In genomic region chr6:11263185-11263817, GRCh38 we compare ENCODE assay signal across 8 cellular contexts. TPM values are rescaled to one million over a fixed set of nuclear protein-coding genes. Genes with fewer than 3 reads are reported as not detected.
DNase-seq lines count a peak whose midpoint lies in the region; ATAC-seq, FAIRE-seq and TF ChIP-seq lines count a peak whose summit lies in the region.

No MANE protein-coding gene starts in this region.

- no peak overlapping the region for H4K8ac ChIP-seq in H9 (replicated peaks; ENCODE audit: insufficient read length, low read depth, low read length)

- no peak for TF ChIP-seq POLR2A in spleen (IDR thresholded peaks at IDR 0.05)

- no peak for TF ChIP-seq CTCF in HFFc6 (IDR thresholded peaks at IDR 0.05)
- TF ChIP-seq CTCF in keratinocyte (optimal IDR thresholded peaks at IDR 0.05 in 1 of 3, IDR thresholded peaks at IDR 0.05 in 1 of 3, conservative IDR thresholded peaks at IDR 0.05 in 1 of 3; ENCODE audit: extremely low read depth in 1 of 3, insufficient read depth in 2 of 3, low read length in 3 of 3): no peak
- TF ChIP-seq CTCF in spleen (IDR thresholded peaks at IDR 0.05 in 8 of 11, conservative IDR thresholded peaks at IDR 0.05 in 3 of 11): no peak
- no peak for TF ChIP-seq CTCF in H9 (conservative IDR thresholded peaks at IDR 0.05)

- dilution Hi-C loops in keratinocyte (cut with MboI; ENCODE audit: extremely low pct_ligation_motif_present, low sequenced_read_pairs): no loop called here

- H3K9me3 ChIP-seq in keratinocyte (ENCODE audit: control insufficient read depth, low read depth, low read length): no peaks in the 10 kb centered on the region
- H3K9me3 ChIP-seq in spleen: no peaks in the 10 kb centered on the region
- no peaks in the 10 kb centered on the region for H3K9me3 ChIP-seq in H9 (ENCODE audit: control insufficient read depth, low read depth, low read length)

- H4K91ac ChIP-seq in H9 (ENCODE audit: insufficient read length, low read depth, low read length): no peak overlapping the region

- no peak overlapping the region for H3T11ph ChIP-seq in H9 (ENCODE audit: low read length)

- H2BK5ac ChIP-seq in H9 (ENCODE audit: insufficient read length, low read length): no peak overlapping the region

- H3K4me3 Mint-ChIP-seq in HFFc6 (peak overlapping the region; percentile 55), H9 (no peak overlapping the region)

- H3K36me3 ChIP-seq in keratinocyte (ENCODE audit: control insufficient read depth in 2 of 2, extremely low read depth in 1 of 2, insufficient read depth in 2 of 2, low read length in 2 of 2) (no peaks in the 10 kb centered on the region), spleen (peaks cover 0 to 23% (median 2%) of the 10 kb centered on the region in 6 donors)

- no peaks in the 10 kb centered on the region for H3K79me2 ChIP-seq in keratinocyte (ENCODE audit: control insufficient read depth, insufficient read depth, low read length)
- no peaks in the 10 kb centered on the region for H3K79me2 ChIP-seq in H9 (ENCODE audit: insufficient read depth, low read length)

- H4K20me1 ChIP-seq in keratinocyte (ENCODE audit: control insufficient read depth, extremely low read depth, insufficient read depth, low read length): no peaks in the 10 kb centered on the region
- no peaks in the 10 kb centered on the region for H4K20me1 ChIP-seq in H9 (ENCODE audit: control insufficient read depth, insufficient read depth, insufficient read length)

- no peak overlapping the region for H3K27ac Mint-ChIP-seq in HFFc6
- no peak overlapping the region; a peak in 1 of 7 replicates for H3K27ac Mint-ChIP-seq in H9

- H2AFZ ChIP-seq in keratinocyte (ENCODE audit: control insufficient read depth, low read length): peak overlapping the region; percentile 57
- no peak overlapping the region for H2AFZ ChIP-seq in H9 (ENCODE audit: low read length)

- H3K36me3 Mint-ChIP-seq in HFFc6 (ENCODE audit: low read depth): no peaks in the 10 kb centered on the region
- no peaks in the 10 kb centered on the region for H3K36me3 Mint-ChIP-seq in H9 (ENCODE audit: insufficient read depth in 1 of 3, low read depth in 3 of 3)

- no peaks in the 10 kb centered on the region for H3K27me3 Mint-ChIP-seq in HFFc6 (ENCODE audit: insufficient read depth)
- H3K27me3 Mint-ChIP-seq in H9 (ENCODE audit: low read depth): no peaks in the 10 kb centered on the region

- H3K4me1 Mint-ChIP-seq in HFFc6 (ENCODE audit: low read depth): peaks cover 18% of the 10 kb centered on the region
- H3K4me1 Mint-ChIP-seq in H9: peaks cover 6 to 11% of the 10 kb centered on the region in 2 experiments

- no peak overlapping the region for H2BK20ac ChIP-seq in H9 (ENCODE audit: low read depth, low read length, poor library complexity, severe bottlenecking)

- no peak for ATAC-seq in GM21381 (IDR thresholded peaks at IDR 0.05; ENCODE audit: unreplicated experiment)

- FAIRE-seq in keratinocyte (lab: Jason Lieb, UNC): peak; percentile 81

- H2BK12ac ChIP-seq in H9 (ENCODE audit: insufficient read length, low read depth, low read length): no peak overlapping the region

- intact Hi-C loops in spleen (cut with DNase I; ENCODE audit: low total_unique reads): no loop called here

- no peaks in the 10 kb centered on the region for H3K79me1 ChIP-seq in H9 (ENCODE audit: insufficient read depth, low read depth, low read length, poor library complexity, severe bottlenecking)

- peaks cover 12% of the 10 kb centered on the region for H3K4me1 ChIP-seq in keratinocyte (ENCODE audit: control insufficient read depth, extremely low read depth, insufficient read depth, low read length)
- H3K4me1 ChIP-seq in spleen: peaks cover 10 to 63% (median 28%) of the 10 kb centered on the region in 6 donors
- H3K4me1 ChIP-seq in H9 (ENCODE audit: insufficient read depth, low read length): no peaks in the 10 kb centered on the region

- no peak overlapping the region for H3K9ac ChIP-seq in keratinocyte (ENCODE audit: control insufficient read depth, extremely low read depth, insufficient read depth, low read length)
- no peak overlapping the region for H3K9ac ChIP-seq in H9 (ENCODE audit: extremely low read depth, insufficient read length, low read length)

- H3K27ac ChIP-seq in keratinocyte (ENCODE audit: control insufficient read depth, insufficient read depth, low read length) (no peak overlapping the region), spleen (peak overlapping the region in 5 of 8 donors; percentile 2 to 57 (median 29)), H9 (ENCODE audit: insufficient read length, low read depth, low read length) (no peak overlapping the region)

- H3K18ac ChIP-seq in H9 (ENCODE audit: insufficient read length, low read depth, low read length): no peak overlapping the region

- no peak overlapping the region for H3K14ac ChIP-seq in H9 (ENCODE audit: insufficient read depth, low read length)

- H3K27me3 ChIP-seq in keratinocyte (ENCODE audit: control insufficient read depth, extremely low read depth, insufficient read depth, low read length) (no peaks in the 10 kb centered on the region), spleen (replicated peaks in 1 of 7) (no peaks in the 10 kb centered on the region), H9 (ENCODE audit: insufficient read depth, low read length) (no peaks in the 10 kb centered on the region)

- H3K4me3 ChIP-seq in keratinocyte (ENCODE audit: control insufficient read depth in 2 of 3, extremely low read depth in 1 of 3, insufficient read depth in 2 of 3, low read depth in 1 of 3, low read length in 3 of 3) (no peak overlapping the region), spleen (no peak overlapping the region)

- H3K9me3 Mint-ChIP-seq in HFFc6: no peaks in the 10 kb centered on the region
- no peaks in the 10 kb centered on the region for H3K9me3 Mint-ChIP-seq in H9

- H3K23ac ChIP-seq in H9 (ENCODE audit: insufficient read length, low read depth, low read length): no peak overlapping the region

- WGBS in spleen, 5 donors: 51 to 76% (median 70%) methylated on average over 5 of the region's 5 CpGs
- WGBS in H9 (ENCODE audit: extremely low coverage, insufficient read length, low lambda C conversion rate): no CpG with 5 or more reads among the region's 5 CpGs

- no peak overlapping the region for H2AK5ac ChIP-seq in H9 (ENCODE audit: insufficient read length, low read length)

- no peak overlapping the region for H4K5ac ChIP-seq in H9 (ENCODE audit: insufficient read length, low read depth, low read length)

- H3K9me1 ChIP-seq in keratinocyte (ENCODE audit: control insufficient read depth, extremely low read depth, insufficient read depth, low read length): no peaks in the 10 kb centered on the region

- no peak overlapping the region for H2BK120ac ChIP-seq in H9 (ENCODE audit: low read depth, low read length, poor library complexity, severe bottlenecking)

- H3K56ac ChIP-seq in H9 (ENCODE audit: insufficient read length, low read depth, low read length): no peak overlapping the region

- no peak overlapping the region for H2BK15ac ChIP-seq in H9 (ENCODE audit: low read depth, low read length)

- peak overlapping the region; percentile 50 for H3K4me2 ChIP-seq in keratinocyte (ENCODE audit: control insufficient read depth, extremely low read depth, insufficient read depth, low read depth, low read length)
- H3K4me2 ChIP-seq in H9 (ENCODE audit: insufficient read depth, insufficient read length, low read length): no peak overlapping the region

- no peaks in the 10 kb centered on the region for H3K23me2 ChIP-seq in H9 (ENCODE audit: insufficient read length, low read depth, low read length, poor library complexity, severe bottlenecking)

- DNase-seq in HFFc6: peak; percentile 46
- DNase-seq in astrocyte of the hippocampus (ENCODE audit: low read depth, low spot score): peak; percentile 86
- no peak for DNase-seq in keratinocyte (ENCODE audit: low read depth, low spot score)
- DNase-seq in spleen: no peak
- no peak for DNase-seq in stimulated activated CD4-positive, alpha-beta T cell treated with anti-CD3 and anti-CD28 coated beads, Interleukin-4, amount 100 ng/mL, for 4 hours
- no peak for DNase-seq in H9
- no peak for DNase-seq in NCI-H510A treated with DMSO at 0.1 percent for 48 hours (lab: John Stamatoyannopoulos, UW)

- no peak overlapping the region for H3K4ac ChIP-seq in H9 (ENCODE audit: low read depth, low read length)

RNA-seq across cellular contexts. Expression of gene NEDD9, which starts 30.8 kb away (rescaled TPM):
- 10 to 100 TPM; 10.3 to 19.9 (median 12.6) TPM for total RNA-seq in HFFc6 (2021; fragmentation: NEBNext Ultra II Directional; extraction: Animal tissue kit (Norgen Biotek cat#: 25700))
- polyA plus RNA-seq in keratinocyte (3.3 to 4.3 TPM (median 4.1 TPM) in 3 replicates), spleen (10 to 100 TPM; 16.1 to 21.3 (median 18.2) TPM)
- polyA plus RNA-seq in keratinocyte (2011; ENCODE audit: low read depth): 3.2 TPM
- 2.6 and 3.2 TPM in 2 replicates for polyA plus RNA-seq in keratinocyte (2011; cell fraction: cytosol; rRNA removed)
- 7.6 and 10.8 TPM in 2 replicates for polyA plus RNA-seq in keratinocyte (2011; cell fraction: nucleus; rRNA removed)
- 2.7 and 3.5 TPM in 2 replicates for polyA plus RNA-seq in keratinocyte (2012; ENCODE audit: low replicate concordance)
- 6.8 to 8.7 TPM (median 8.4 TPM) in 3 replicates for polyA minus RNA-seq in keratinocyte
- polyA minus RNA-seq in keratinocyte (2011; cell fraction: cytosol; rRNA and poly(A)+ RNA removed): 4.4 TPM
- 8.1 and 19.7 TPM in 2 replicates for polyA minus RNA-seq in keratinocyte (2011; cell fraction: nucleus; rRNA and poly(A)+ RNA removed)
- total RNA-seq in spleen (100 to 1,000 TPM in 6 of 7 donors, 10 to 100 TPM in 1; 94.1 to 208 (median 124) TPM), H9 (2021) (5.5 and 5.8 TPM in 2 replicates)

Comparison
In these comparisons a context has a peak if more than half of its experiments do, and no peak if none do; other contexts are left out.
1. DNase-seq: peak in HFFc6 (single experiment) and astrocyte of the hippocampus (single experiment); none in keratinocyte (single experiment), spleen (single experiment), stimulated activated CD4-positive, alpha-beta T cell treated with anti-CD3 and anti-CD28 coated beads, Interleukin-4, amount 100 ng/mL, for 4 hours (0 of 2), H9 (single experiment) and NCI-H510A treated with DMSO at 0.1 percent for 48 hours (single experiment).
2. H3K27ac ChIP-seq: peak in spleen (5 of 8); none in keratinocyte (single experiment) and H9 (single experiment).
3. RNA of gene NEDD9, which starts 30.8 kb away (total RNA-seq): 94.1 to 208 TPM in spleen; 10.3 to 19.9 TPM in HFFc6 and 5.5 to 5.8 TPM in H9; every median in the first group is over 4 times any median in the second.